ENCODE assay signal across 2 cellular contexts in genomic region chr15:71667228-71667627, GRCh38.
TF ChIP-seq lines count a peak whose summit lies in the region.

No MANE protein-coding gene starts in this region.

TF ChIP-seq in SK-N-SH treated with all-trans-retinoic acid at 6 μM for 48 hours, 23 proteins besides CTCF, POLR2A, EP300 and RAD21 (continued from another document):
- TF ChIP-seq TSHZ2 (CRISPR knock-in tag; IDR thresholded peaks at IDR 0.05) (no peak), ESRRG (CRISPR knock-in tag; IDR thresholded peaks at IDR 0.05) (no peak), ARNTL (CRISPR knock-in tag; IDR thresholded peaks at IDR 0.05; ENCODE audit: borderline replicate concordance, low read depth) (no peak), ZFP3 (CRISPR knock-in tag; IDR thresholded peaks at IDR 0.05) (no peak)

TF ChIP-seq in SK-N-SH, 30 proteins besides CTCF, POLR2A, EP300 and RAD21:
- TF ChIP-seq, protein P1, sequence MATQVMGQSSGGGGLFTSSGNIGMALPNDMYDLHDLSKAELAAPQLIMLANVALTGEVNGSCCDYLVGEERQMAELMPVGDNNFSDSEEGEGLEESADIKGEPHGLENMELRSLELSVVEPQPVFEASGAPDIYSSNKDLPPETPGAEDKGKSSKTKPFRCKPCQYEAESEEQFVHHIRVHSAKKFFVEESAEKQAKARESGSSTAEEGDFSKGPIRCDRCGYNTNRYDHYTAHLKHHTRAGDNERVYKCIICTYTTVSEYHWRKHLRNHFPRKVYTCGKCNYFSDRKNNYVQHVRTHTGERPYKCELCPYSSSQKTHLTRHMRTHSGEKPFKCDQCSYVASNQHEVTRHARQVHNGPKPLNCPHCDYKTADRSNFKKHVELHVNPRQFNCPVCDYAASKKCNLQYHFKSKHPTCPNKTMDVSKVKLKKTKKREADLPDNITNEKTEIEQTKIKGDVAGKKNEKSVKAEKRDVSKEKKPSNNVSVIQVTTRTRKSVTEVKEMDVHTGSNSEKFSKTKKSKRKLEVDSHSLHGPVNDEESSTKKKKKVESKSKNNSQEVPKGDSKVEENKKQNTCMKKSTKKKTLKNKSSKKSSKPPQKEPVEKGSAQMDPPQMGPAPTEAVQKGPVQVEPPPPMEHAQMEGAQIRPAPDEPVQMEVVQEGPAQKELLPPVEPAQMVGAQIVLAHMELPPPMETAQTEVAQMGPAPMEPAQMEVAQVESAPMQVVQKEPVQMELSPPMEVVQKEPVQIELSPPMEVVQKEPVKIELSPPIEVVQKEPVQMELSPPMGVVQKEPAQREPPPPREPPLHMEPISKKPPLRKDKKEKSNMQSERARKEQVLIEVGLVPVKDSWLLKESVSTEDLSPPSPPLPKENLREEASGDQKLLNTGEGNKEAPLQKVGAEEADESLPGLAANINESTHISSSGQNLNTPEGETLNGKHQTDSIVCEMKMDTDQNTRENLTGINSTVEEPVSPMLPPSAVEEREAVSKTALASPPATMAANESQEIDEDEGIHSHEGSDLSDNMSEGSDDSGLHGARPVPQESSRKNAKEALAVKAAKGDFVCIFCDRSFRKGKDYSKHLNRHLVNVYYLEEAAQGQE (IDR thresholded peaks at IDR 0.05; ENCODE audit: low read depth, low read length), result no peak
- TF ChIP-seq USF2 (IDR thresholded peaks at IDR 0.05; ENCODE audit: borderline replicate concordance, low read depth, low read length) (no peak), GATA2 (CRISPR knock-in tag; IDR thresholded peaks at IDR 0.05) (no peak), NFIC (IDR thresholded peaks at IDR 0.05; ENCODE audit: borderline replicate concordance) (no peak), ZBTB33 (IDR thresholded peaks at IDR 0.05; ENCODE audit: borderline replicate concordance, low read depth) (no peak), NRF1 (IDR thresholded peaks at IDR 0.05; ENCODE audit: low read depth, low read length) (no peak), MAX (IDR thresholded peaks at IDR 0.05; ENCODE audit: low read depth) (no peak), FOSL2 (IDR thresholded peaks at IDR 0.05; ENCODE audit: borderline replicate concordance, low read depth) (no peak), POLR2AphosphoS5 (IDR thresholded peaks at IDR 0.05; ENCODE audit: low read depth, low read length) (no peak), FOXM1 (IDR thresholded peaks at IDR 0.05; ENCODE audit: low read depth) (no peak), MXI1 (IDR thresholded peaks at IDR 0.05; ENCODE audit: low read depth, low read length) (no peak), EZH2phosphoT487 (IDR thresholded peaks at IDR 0.05; ENCODE audit: borderline replicate concordance, low read depth) (no peak), CHD2 (IDR thresholded peaks at IDR 0.05; ENCODE audit: low read length, partially characterized antibody) (no peak), TCF12 (IDR thresholded peaks at IDR 0.05) (no peak), JUND (IDR thresholded peaks at IDR 0.05) (no peak), TEAD4 (IDR thresholded peaks at IDR 0.05; ENCODE audit: borderline replicate concordance, insufficient read depth) (no peak)
- TF ChIP-seq, protein P2, sequence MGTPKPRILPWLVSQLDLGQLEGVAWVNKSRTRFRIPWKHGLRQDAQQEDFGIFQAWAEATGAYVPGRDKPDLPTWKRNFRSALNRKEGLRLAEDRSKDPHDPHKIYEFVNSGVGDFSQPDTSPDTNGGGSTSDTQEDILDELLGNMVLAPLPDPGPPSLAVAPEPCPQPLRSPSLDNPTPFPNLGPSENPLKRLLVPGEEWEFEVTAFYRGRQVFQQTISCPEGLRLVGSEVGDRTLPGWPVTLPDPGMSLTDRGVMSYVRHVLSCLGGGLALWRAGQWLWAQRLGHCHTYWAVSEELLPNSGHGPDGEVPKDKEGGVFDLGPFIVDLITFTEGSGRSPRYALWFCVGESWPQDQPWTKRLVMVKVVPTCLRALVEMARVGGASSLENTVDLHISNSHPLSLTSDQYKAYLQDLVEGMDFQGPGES (IDR thresholded peaks at IDR 0.05; ENCODE audit: low read depth, low read length), result no peak
